19 cellular contexts compared by ENCODE assay signal in the genomic region with DNA sequence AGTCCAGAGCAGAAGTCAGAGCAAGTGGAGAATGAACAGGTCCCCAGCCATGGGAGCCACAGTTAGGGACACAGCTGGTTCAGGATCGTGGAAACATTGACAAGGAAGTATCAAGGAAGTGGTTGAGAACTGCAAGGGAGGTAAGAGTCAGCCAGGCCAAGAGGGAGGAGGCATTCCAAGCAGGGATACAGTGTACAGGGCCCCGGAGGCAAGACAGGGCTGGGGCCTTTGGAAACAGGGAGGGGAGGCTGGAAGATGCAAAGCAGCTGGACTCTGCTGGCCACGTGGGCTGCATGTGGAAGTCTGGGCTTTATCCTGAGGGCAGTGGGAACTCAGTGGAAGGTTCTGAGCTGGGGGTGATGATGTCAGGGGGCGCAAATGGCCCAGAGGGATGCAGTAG.
"Had no signal": no experiment of that assay in that cellular context is flagged by ENCODE, and none has a peak within 500 bp of the region (broad histone marks: within the 10 kb centered on the region; RNA-seq: fewer than 3 reads in every experiment).

No MANE protein-coding gene starts in this region.

- H3K9me3 Mint-ChIP-seq: endodermal cell; naive thymus-derived CD8-positive, alpha-beta T cell had no signal

- H3K4me3 ChIP-seq: coronary artery, mucosa of descending colon, sigmoid colon, skin epidermis, suprapubic skin, thyroid gland, upper lobe of left lung, vagina had no signal

- H3K4me3 Mint-ChIP-seq: endodermal cell; naive thymus-derived CD8-positive, alpha-beta T cell had no signal

- H3K27me3 Mint-ChIP-seq: naive thymus-derived CD8-positive, alpha-beta T cell had no signal

- H3K9me3 ChIP-seq: mucosa of descending colon, sigmoid colon, suprapubic skin, thyroid gland, upper lobe of left lung, vagina had no signal

- H3K27me3 ChIP-seq: foreskin keratinocyte, sigmoid colon, suprapubic skin, thyroid gland, upper lobe of left lung, vagina had no signal

- H3K27ac Mint-ChIP-seq: endodermal cell had no signal

- H3K4me1 ChIP-seq: foreskin keratinocyte, sigmoid colon, suprapubic skin, thyroid gland, upper lobe of left lung, vagina had no signal

- ATAC-seq: esophagus mucosa; foreskin keratinocyte; left colon; mucosa of descending colon; naive thymus-derived CD8-positive, alpha-beta T cell had no signal

- H3K27ac ChIP-seq: coronary artery, foreskin keratinocyte, sigmoid colon, skin epidermis, suprapubic skin, thyroid gland, upper lobe of left lung, vagina had no signal

- DNase-seq: effector CD4-positive, alpha-beta T cell; endodermal cell; foreskin keratinocyte; head of caudate nucleus; hippocampal formation; left colon; mucosa of descending colon; naive thymus-derived CD8-positive, alpha-beta T cell; sigmoid colon; stimulated activated CD4-positive, alpha-beta T cell treated with anti-CD3 and anti-CD28 coated beads, Interleukin-2, amount 100 ng/mL, for 24 hours; stimulated activated CD4-positive, alpha-beta T cell treated with anti-CD3 and anti-CD28 coated beads, Interleukin-4, amount 100 ng/mL, for 4 hours; stimulated activated naive CD4-positive, alpha-beta T cell treated with Interleukin-2 at 50 U/mL for 16 hours; thyroid gland; upper lobe of left lung had no signal
